Comparison of ENCODE assay signal across 3 cellular contexts in the genomic region with DNA sequence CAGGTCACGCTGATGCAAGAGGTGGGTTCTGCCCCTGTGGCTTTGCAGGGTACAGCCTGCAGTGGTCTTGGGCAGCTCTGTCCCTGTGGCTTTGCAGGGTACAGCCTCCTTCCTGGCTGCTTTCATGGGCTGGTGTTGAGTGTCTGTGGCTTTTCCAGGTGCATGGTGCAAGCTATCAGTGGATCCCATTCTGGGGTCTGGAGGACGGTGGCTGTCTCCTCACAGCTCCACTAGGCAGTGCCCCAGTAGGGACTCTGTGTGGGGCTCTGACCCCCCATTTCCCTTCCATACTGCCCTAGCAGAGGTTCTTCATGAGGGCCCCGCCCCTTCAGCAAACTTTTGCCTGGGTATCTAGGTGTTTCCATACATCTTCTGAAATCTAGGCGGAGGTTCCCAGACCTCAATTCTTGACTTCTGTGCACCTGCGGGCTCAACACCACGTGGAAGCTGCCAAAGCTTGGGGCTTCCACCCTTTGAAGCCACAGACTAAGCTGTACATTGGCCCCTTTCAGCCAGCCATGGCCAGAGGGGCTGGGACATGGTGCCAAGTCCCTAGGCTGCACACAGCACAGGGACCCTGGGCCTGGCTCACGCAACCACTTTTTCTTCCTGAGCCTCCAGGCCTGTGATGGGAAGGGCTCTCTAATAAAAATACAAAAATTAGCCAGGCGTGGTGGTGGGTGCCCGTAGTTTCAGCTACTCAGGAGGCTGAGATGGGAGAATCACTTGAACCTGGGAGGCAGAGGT. TPM values are rescaled to one million over a fixed set of nuclear protein-coding genes. Genes with fewer than 3 reads are reported as not detected.
"Had no signal": no experiment of that assay in that cellular context is flagged by ENCODE, and none has a peak within 500 bp of the region (broad histone marks: within the 10 kb centered on the region; RNA-seq: fewer than 3 reads in every experiment).

No MANE protein-coding gene starts in this region.

RNA-seq across cellular contexts. Expression of gene TEX53, which starts 56.9 kb away (rescaled TPM):
- total RNA-seq: NCI-H460, Right ventricle myocardium superior, SJSA1 had no signal
